Comparison of ENCODE assay signal across 8 cellular contexts in genomic region chr4:7193040-7193958, GRCh38. TPM values are rescaled to one million over a fixed set of nuclear protein-coding genes. Genes with fewer than 3 reads are reported as not detected.
A peak's percentile ranks its signal among the peaks of the same experiment; 100 is the strongest.
DNase-seq lines count a peak whose midpoint lies in the region; ATAC-seq and TF ChIP-seq lines count a peak whose summit lies in the region.

No MANE protein-coding gene starts in this region.

- peaks cover 10% of the 10 kb centered on the region for H3K27me3 ChIP-seq in CD8-positive, alpha-beta T cell (ENCODE audit: insufficient read depth, low read length)
- H3K27me3 ChIP-seq in cardiac muscle cell = peaks cover 68% of the 10 kb centered on the region

- no peak for TF ChIP-seq CTCF in CD8-positive, alpha-beta T cell (IDR thresholded peaks at IDR 0.05)
- TF ChIP-seq CTCF in cardiac muscle cell (IDR thresholded peaks at IDR 0.05; ENCODE audit: low read depth, low read length) = no peak
- no peak for TF ChIP-seq CTCF in HFFc6 (IDR thresholded peaks at IDR 0.05)

- H3K27ac Mint-ChIP-seq in CD8-positive, alpha-beta T cell = no peak overlapping the region
- H3K27ac Mint-ChIP-seq in HFFc6 = no peak overlapping the region
- no peak overlapping the region for H3K27ac Mint-ChIP-seq in activated naive CD8-positive, alpha-beta T cell treated with anti-CD3 and anti-CD28 coated beads for 36 hours

- H3K27ac ChIP-seq in CD8-positive, alpha-beta T cell (ENCODE audit: low read depth, low read length) = no peak overlapping the region
- H3K27ac ChIP-seq in cardiac muscle cell = no peak overlapping the region

- peaks cover 65% of the 10 kb centered on the region for H3K27me3 Mint-ChIP-seq in CD8-positive, alpha-beta T cell (ENCODE audit: low read depth)
- peaks cover 47% of the 10 kb centered on the region for H3K27me3 Mint-ChIP-seq in HFFc6 (ENCODE audit: insufficient read depth)
- H3K27me3 Mint-ChIP-seq in activated naive CD8-positive, alpha-beta T cell treated with anti-CD3 and anti-CD28 coated beads for 36 hours = peaks cover 50% of the 10 kb centered on the region

- H3K36me3 ChIP-seq in CD8-positive, alpha-beta T cell (ENCODE audit: insufficient read depth, low read length) = no peaks in the 10 kb centered on the region
- H3K36me3 ChIP-seq in cardiac muscle cell = no peaks in the 10 kb centered on the region

- intact Hi-C loops in CD8-positive, alpha-beta T cell (cut with DNase I, micrococcal nuclease) = loop anchor here (2.0 to 5.0 kb wide), 2 partner anchors 610 to 794 kb away; no protein-coding TSS in a partner anchor
- intact Hi-C loops in posterior vena cava (cut with DNase I) = loop anchor here (2.0 to 5.0 kb wide), 3 partner anchors 102 to 524 kb away; no protein-coding TSS in a partner anchor

- no peaks in the 10 kb centered on the region for H3K9me3 Mint-ChIP-seq in CD8-positive, alpha-beta T cell
- H3K9me3 Mint-ChIP-seq in HFFc6 = no peaks in the 10 kb centered on the region
- no peaks in the 10 kb centered on the region for H3K9me3 Mint-ChIP-seq in activated naive CD8-positive, alpha-beta T cell treated with anti-CD3 and anti-CD28 coated beads for 36 hours

- POLR2A ChIA-PET in CD8-positive, alpha-beta T cell (lab: Charles Lee) = no interaction called here

- H3K4me1 ChIP-seq in CD8-positive, alpha-beta T cell (ENCODE audit: insufficient read depth, low read length) = peaks cover 5% of the 10 kb centered on the region
- no peaks in the 10 kb centered on the region for H3K4me1 ChIP-seq in cardiac muscle cell (ENCODE audit: low read depth)

- H3K4me1 Mint-ChIP-seq in CD8-positive, alpha-beta T cell (ENCODE audit: low read depth) = no peaks in the 10 kb centered on the region
- H3K4me1 Mint-ChIP-seq in HFFc6 (ENCODE audit: low read depth) = no peaks in the 10 kb centered on the region; the same call in 1 of the 2 replicates
- no peaks in the 10 kb centered on the region for H3K4me1 Mint-ChIP-seq in activated naive CD8-positive, alpha-beta T cell treated with anti-CD3 and anti-CD28 coated beads for 36 hours

- ATAC-seq in CD8-positive, alpha-beta T cell = no peak

- H3K9me3 ChIP-seq in CD8-positive, alpha-beta T cell (ENCODE audit: low read length) = no peaks in the 10 kb centered on the region
- H3K9me3 ChIP-seq in cardiac muscle cell (ENCODE audit: low read depth) = no peaks in the 10 kb centered on the region

- peak overlapping the region; percentile 39 for H3K4me3 Mint-ChIP-seq in CD8-positive, alpha-beta T cell
- no peak overlapping the region for H3K4me3 Mint-ChIP-seq in HFFc6
- no peak overlapping the region for H3K4me3 Mint-ChIP-seq in activated naive CD8-positive, alpha-beta T cell treated with anti-CD3 and anti-CD28 coated beads for 36 hours

- CTCF ChIA-PET in CD8-positive, alpha-beta T cell (lab: Charles Lee) = interaction anchor here (0.7 kb wide), 1 partner anchor 526 kb away, joined by 3 read pairs; no protein-coding TSS in a partner anchor

- no peaks in the 10 kb centered on the region for H3K36me3 Mint-ChIP-seq in CD8-positive, alpha-beta T cell
- no peaks in the 10 kb centered on the region for H3K36me3 Mint-ChIP-seq in HFFc6 (ENCODE audit: low read depth)
- no peaks in the 10 kb centered on the region for H3K36me3 Mint-ChIP-seq in activated naive CD8-positive, alpha-beta T cell treated with anti-CD3 and anti-CD28 coated beads for 36 hours

- DNase-seq in CD8-positive, alpha-beta T cell = no peak
- peak; percentile 62 for DNase-seq in NCI-H69 (lab: John Stamatoyannopoulos, UW)
- peak in 1 of 2 donors; percentile 54 for DNase-seq in cardiac muscle cell (ENCODE audit: low read depth in 1 of 2, low spot score in 1 of 2)
- peak; percentile 78 for DNase-seq in posterior vena cava (ENCODE audit: low spot score)
- no peak for DNase-seq in GM19238 (ENCODE audit: insufficient read length, low spot score)
- no peak for DNase-seq in dermis blood vessel endothelial cell
- DNase-seq in HFFc6 = no peak
- DNase-seq in activated naive CD8-positive, alpha-beta T cell treated with anti-CD3 and anti-CD28 coated beads for 36 hours = no peak

- no peak overlapping the region for H3K4me3 ChIP-seq in CD8-positive, alpha-beta T cell (ENCODE audit: low read depth, low read length)
- H3K4me3 ChIP-seq in cardiac muscle cell = peak overlapping the region; percentile 32

RNA-seq across cellular contexts. Expression of gene SORCS2, which starts 1.0 kb away (rescaled TPM):
- not detected for total RNA-seq in CD8-positive, alpha-beta T cell
- total RNA-seq in cardiac muscle cell (1.4 and 6.9 TPM in 2 replicates), posterior vena cava (10 to 100 TPM in 1 of 2 donors, 1 to 10 TPM in 1; 5.0 to 11.9 TPM), dermis blood vessel endothelial cell (under 0.01 and 0.05 TPM in 2 replicates)
- 0.92 and 4.4 TPM in 2 replicates for polyA plus RNA-seq in cardiac muscle cell
- total RNA-seq in HFFc6 (2021; fragmentation: NEBNext Ultra II Directional; extraction: Animal tissue kit (Norgen Biotek cat#: 25700)) = under 1 TPM in 3 of 6 experiments, not detected in 3; 0.05 to 0.15 (median 0.12) TPM
- total RNA-seq in activated naive CD8-positive, alpha-beta T cell treated with anti-CD3 and anti-CD28 coated beads for 36 hours = not detected

Comparison
In these comparisons a context has a peak if more than half of its experiments do, and no peak if none do; other contexts are left out.
1. DNase-seq: peak in NCI-H69 (single experiment) and posterior vena cava (single experiment); none in CD8-positive, alpha-beta T cell (0 of 7), GM19238 (single experiment), dermis blood vessel endothelial cell (single experiment), HFFc6 (single experiment) and activated naive CD8-positive, alpha-beta T cell treated with anti-CD3 and anti-CD28 coated beads for 36 hours (single experiment).